In genomic region chr22:42376721-42377177, GRCh38 we compare ENCODE assay signal across 7 cellular contexts. TPM values are rescaled to one million over a fixed set of nuclear protein-coding genes. Genes with fewer than 3 reads are reported as not detected.
A peak's percentile ranks its signal among the peaks of the same experiment; 100 is the strongest.
DNase-seq lines count a peak whose midpoint lies in the region; ATAC-seq and TF ChIP-seq lines count a peak whose summit lies in the region.

No MANE protein-coding gene starts in this region.

- H3K36me3 Mint-ChIP-seq in WTC11 (peaks cover 8% of the 10 kb centered on the region), type B pancreatic cell (no peaks in the 10 kb centered on the region)

- POLR2A ChIA-PET in WTC11 (lab: Charles Lee), result no interaction called here

- H3K27ac Mint-ChIP-seq in WTC11 (no peak overlapping the region), type B pancreatic cell (peak overlapping the region; percentile 31)

- CTCF ChIA-PET in WTC11 (lab: Charles Lee), result interaction anchor here (0.6 to 3.3 kb wide), 9 partner anchors 9 to 152 kb away, joined by 3 to 12 read pairs (median 5); no protein-coding TSS in a partner anchor

- DNase-seq in NCI-H1436 (lab: John Stamatoyannopoulos, UW) (peak; percentile 58), WTC11 (ENCODE audit: low spot score) (peak; percentile 65), iPS-NIHi7 (ENCODE audit: extremely low spot score) (peak; percentile 78), type B pancreatic cell (ENCODE audit: extremely low spot score, unreplicated experiment) (no peak), UCSD-AML1 (lab: John Stamatoyannopoulos, UW; ENCODE audit: unreplicated experiment) (no peak), NCI-H128 (lab: John Stamatoyannopoulos, UW; ENCODE audit: unreplicated experiment) (no peak)
- DNase-seq in activated CD4-positive, alpha-beta T cell treated with anti-CD3 and anti-CD28 coated beads for 4 hours, result no peak

- H3K4me1 Mint-ChIP-seq in WTC11 (peaks cover 43% of the 10 kb centered on the region), type B pancreatic cell (ENCODE audit: unreplicated experiment) (peaks cover 39% of the 10 kb centered on the region)

- TF ChIP-seq CTCF in WTC11 (IDR thresholded peaks at IDR 0.05), result no peak
- no peak for TF ChIP-seq CTCF in type B pancreatic cell (conservative IDR thresholded peaks at IDR 0.05)

- no peak overlapping the region for H3K4me3 Mint-ChIP-seq in WTC11
- H3K4me3 Mint-ChIP-seq in type B pancreatic cell, result no peak overlapping the region

- peaks cover 6% of the 10 kb centered on the region for H3K9me3 Mint-ChIP-seq in WTC11
- H3K9me3 Mint-ChIP-seq in type B pancreatic cell, result no peaks in the 10 kb centered on the region

- peaks cover 17% of the 10 kb centered on the region for H3K27me3 Mint-ChIP-seq in WTC11 (ENCODE audit: low read depth)
- peaks cover 4% of the 10 kb centered on the region for H3K27me3 Mint-ChIP-seq in type B pancreatic cell

- peak; percentile 78 for ATAC-seq in WTC11

TF ChIP-seq in WTC11, 78 proteins besides CTCF, POLR2A, EP300 and RAD21:
- 0 out of 2 replicates have a peak, but pooled peaks have one; percentile 37 for TF ChIP-seq KAT7 (CRISPR knock-in tag; IDR thresholded peaks at IDR 0.05; ENCODE audit: borderline replicate concordance)
- 0 out of 2 replicates have a peak, but pooled peaks have one; percentile 56 for TF ChIP-seq ZNF281 (CRISPR knock-in tag; IDR thresholded peaks at IDR 0.05)
- TF ChIP-seq ZNF512 (CRISPR knock-in tag; IDR thresholded peaks at IDR 0.05; ENCODE audit: borderline replicate concordance), result no peak
- peak; percentile 77; the same call in 1 of the 2 replicates for TF ChIP-seq GTF2I (CRISPR knock-in tag; conservative IDR thresholded peaks at IDR 0.05)
- peak; percentile 46; the same call in 1 of the 2 replicates for TF ChIP-seq ZBTB21 (CRISPR knock-in tag; IDR thresholded peaks at IDR 0.05; ENCODE audit: borderline replicate concordance)
- peak; percentile 21; the same call in 1 of the 2 replicates for TF ChIP-seq ZNF121 (CRISPR knock-in tag; IDR thresholded peaks at IDR 0.05)
- no peak for TF ChIP-seq ATF6 (CRISPR knock-in tag; IDR thresholded peaks at IDR 0.05)
- peak; percentile 21; the same call in 1 of the 2 replicates for TF ChIP-seq FOXP1 (CRISPR knock-in tag; IDR thresholded peaks at IDR 0.05; ENCODE audit: borderline replicate concordance)
- no peak for TF ChIP-seq JUN (CRISPR knock-in tag; IDR thresholded peaks at IDR 0.05)
- peak; percentile 97 for TF ChIP-seq MAX (CRISPR knock-in tag; IDR thresholded peaks at IDR 0.05)
- peak; percentile 77; the same call in 1 of the 2 replicates for TF ChIP-seq USF1 (CRISPR knock-in tag; IDR thresholded peaks at IDR 0.05)
- peak; percentile 75 for TF ChIP-seq USF2 (CRISPR knock-in tag; IDR thresholded peaks at IDR 0.05)
- no peak for TF ChIP-seq NFYB (CRISPR knock-in tag; conservative IDR thresholded peaks at IDR 0.05; ENCODE audit: low read depth)

RNA-seq across cellular contexts. Expression of gene NFAM1, which starts 55.5 kb away (rescaled TPM):
- total RNA-seq in WTC11 (2021) (0.92 to 1.6 TPM (median 1.2 TPM) in 3 replicates), type B pancreatic cell (ENCODE audit: low replicate concordance) (0.21 and 0.53 TPM in 2 replicates)

Comparison
In these comparisons a context has a peak if more than half of its experiments do, and no peak if none do; other contexts are left out.
1. DNase-seq: peak in NCI-H1436 (single experiment), WTC11 (single experiment) and iPS-NIHi7 (single experiment); none in type B pancreatic cell (single experiment), UCSD-AML1 (single experiment), activated CD4-positive, alpha-beta T cell treated with anti-CD3 and anti-CD28 coated beads for 4 hours (0 of 2) and NCI-H128 (single experiment).